Comparison of ENCODE assay signal across 35 cellular contexts in genomic region chr10:118324140-118324539, GRCh38.
"Had no signal": no experiment of that assay in that cellular context is flagged by ENCODE, and none has a peak within 500 bp of the region (broad histone marks: within the 10 kb centered on the region; RNA-seq: fewer than 3 reads in every experiment).

No MANE protein-coding gene starts in this region.

- H3K4me3 Mint-ChIP-seq: activated B cell treated with CpG ODN at 0.5 μM for 24 hours; activated CD4-positive, alpha-beta T cell treated with anti-CD3 and anti-CD28 coated beads, Interleukin-2, amount 10 ng/mL, durations not matched to agents 24 days and 14 days; activated CD8-positive, alpha-beta T cell treated with anti-CD3 and anti-CD28 coated beads for 36 hours; activated naive CD4-positive, alpha-beta T cell treated with anti-CD3 and anti-CD28 coated beads, Interleukin-2, amount 50 U/mL, for 24 hours; activated naive CD8-positive, alpha-beta T cell treated with anti-CD3 and anti-CD28 coated beads, Interleukin-2, amount 10 ng/mL, durations not matched to agents 7 days and 5 days; activated T-cell treated with anti-CD3 and anti-CD28 coated beads, Interleukin-2, amount 50 U/mL, for 24 hours; central memory CD8-positive, alpha-beta T cell; T-helper 1 cell treated with Interleukin-12 subunit alpha and Interleukin-12 subunit beta and Interleukin-4 antibody, amounts not matched to agents 30 μg/mL and 1 μg/mL, for 36 hours; T-helper 2 cell treated with Interferon-gamma antibody and Interleukin-4, amounts not matched to agents 5 μg/mL and 100 μg/mL, for 36 hours had no signal

- H3K4me2 ChIP-seq: SK-N-SH had no signal

- DNase-seq: activated B cell treated with CpG ODN at 0.5 μM for 24 hours; activated CD4-positive, alpha-beta T cell treated with anti-CD3 and anti-CD28 coated beads for 1 hour; activated CD4-positive, alpha-beta T cell treated with anti-CD3 and anti-CD28 coated beads, Interleukin-2, amount 10 ng/mL, durations not matched to agents 24 days and 14 days; activated CD4-positive, alpha-beta T cell treated with anti-CD3 and anti-CD28 coated beads, Interleukin-2, amount 50 U/mL, for 4 hours; activated CD8-positive, alpha-beta T cell treated with anti-CD3 and anti-CD28 coated beads for 36 hours; activated gamma-delta T cell; activated naive CD4-positive, alpha-beta T cell treated with Interleukin-2 at 50 U/mL for 16 hours; activated naive CD8-positive, alpha-beta T cell treated with anti-CD3 and anti-CD28 coated beads, Interleukin-2, amount 10 ng/mL, durations not matched to agents 7 days and 5 days; activated T-cell treated with anti-CD3 and anti-CD28 coated beads, Interleukin-2, amount 50 U/mL, for 24 hours; amygdala; Karpas-422; MG63; NCI-H1092 treated with DMSO at 0.1 percent for 48 hours; NCI-H1417; NCI-H146; NCI-H187; NCI-H2081; NCI-H345; NCI-H524 treated with DMSO at 0.1 percent for 48 hours; NK-92 treated with Interleukin-12 subunit alpha and Interleukin-12 subunit beta, amount 100 ng/mL, for 24 hours; PC-3; Peyer's patch; RPMI8226; SHP77 treated with DMSO at 0.1 percent for 48 hours; SK-N-SH had no signal

- H3K27me3 Mint-ChIP-seq: activated B cell treated with CpG ODN at 0.5 μM for 24 hours; activated CD4-positive, alpha-beta T cell treated with anti-CD3 and anti-CD28 coated beads, Interleukin-2, amount 10 ng/mL, durations not matched to agents 24 days and 14 days; activated CD8-positive, alpha-beta T cell treated with anti-CD3 and anti-CD28 coated beads for 36 hours; activated naive CD4-positive, alpha-beta T cell treated with anti-CD3 and anti-CD28 coated beads, Interleukin-2, amount 50 U/mL, for 24 hours; activated naive CD8-positive, alpha-beta T cell treated with anti-CD3 and anti-CD28 coated beads, Interleukin-2, amount 10 ng/mL, durations not matched to agents 7 days and 5 days; activated T-cell treated with anti-CD3 and anti-CD28 coated beads, Interleukin-2, amount 50 U/mL, for 24 hours; central memory CD8-positive, alpha-beta T cell had no signal

- ATAC-seq: activated CD8-positive, alpha-beta T cell treated with anti-CD3 and anti-CD28 coated beads for 36 hours; PC-3 had no signal

- H3K4me3 ChIP-seq: ascending aorta, cardiac muscle cell, MG63, Peyer's patch, SJSA1 had no signal

- H3K9me3 ChIP-seq: ascending aorta, MG63, Peyer's patch, SJSA1, SK-N-SH had no signal

- H3K9me3 Mint-ChIP-seq: activated B cell treated with CpG ODN at 0.5 μM for 24 hours; activated CD4-positive, alpha-beta T cell treated with anti-CD3 and anti-CD28 coated beads, Interleukin-2, amount 10 ng/mL, durations not matched to agents 24 days and 14 days; activated CD8-positive, alpha-beta T cell treated with anti-CD3 and anti-CD28 coated beads for 36 hours; activated naive CD4-positive, alpha-beta T cell treated with anti-CD3 and anti-CD28 coated beads, Interleukin-2, amount 50 U/mL, for 24 hours; activated naive CD8-positive, alpha-beta T cell treated with anti-CD3 and anti-CD28 coated beads, Interleukin-2, amount 10 ng/mL, durations not matched to agents 7 days and 5 days; activated T-cell treated with anti-CD3 and anti-CD28 coated beads, Interleukin-2, amount 50 U/mL, for 24 hours; activated T-helper 2 cell treated with anti-CD3 and anti-CD28 coated beads, Interferon-gamma antibody, Interleukin-2, Interleukin-4, amounts not matched to agents 10 μg/mL and 5 μg/mL and 100 μg/mL, durations not matched to agents 14 hours and 24 hours and 36 hours; central memory CD8-positive, alpha-beta T cell; T-helper 1 cell treated with Interleukin-12 subunit alpha and Interleukin-12 subunit beta and Interleukin-4 antibody, amounts not matched to agents 30 μg/mL and 1 μg/mL, for 36 hours; T-helper 2 cell treated with Interferon-gamma antibody and Interleukin-4, amounts not matched to agents 5 μg/mL and 100 μg/mL, for 36 hours had no signal

- FAIRE-seq: TTC549 had no signal

- H3K4me1 ChIP-seq: Peyer's patch, SJSA1 had no signal

- H3K27ac ChIP-seq: cardiac muscle cell, Peyer's patch, SJSA1, VCaP had no signal

- H3K27ac Mint-ChIP-seq: activated B cell treated with CpG ODN at 0.5 μM for 24 hours; activated CD4-positive, alpha-beta T cell treated with anti-CD3 and anti-CD28 coated beads, Interleukin-2, amount 10 ng/mL, durations not matched to agents 24 days and 14 days; activated CD8-positive, alpha-beta T cell treated with anti-CD3 and anti-CD28 coated beads for 36 hours; activated naive CD4-positive, alpha-beta T cell treated with anti-CD3 and anti-CD28 coated beads, Interleukin-2, amount 50 U/mL, for 24 hours; activated naive CD8-positive, alpha-beta T cell treated with anti-CD3 and anti-CD28 coated beads, Interleukin-2, amount 10 ng/mL, durations not matched to agents 7 days and 5 days; activated T-helper 2 cell treated with anti-CD3 and anti-CD28 coated beads, Interferon-gamma antibody, Interleukin-2, Interleukin-4, amounts not matched to agents 10 μg/mL and 5 μg/mL and 100 μg/mL, durations not matched to agents 14 hours and 24 hours and 36 hours; T-helper 1 cell treated with Interleukin-12 subunit alpha and Interleukin-12 subunit beta and Interleukin-4 antibody, amounts not matched to agents 30 μg/mL and 1 μg/mL, for 36 hours; T-helper 2 cell treated with Interferon-gamma antibody and Interleukin-4, amounts not matched to agents 5 μg/mL and 100 μg/mL, for 36 hours had no signal

- H3K4me1 Mint-ChIP-seq: activated B cell treated with CpG ODN at 0.5 μM for 24 hours; activated CD4-positive, alpha-beta T cell treated with anti-CD3 and anti-CD28 coated beads, Interleukin-2, amount 10 ng/mL, durations not matched to agents 24 days and 14 days; activated naive CD8-positive, alpha-beta T cell treated with anti-CD3 and anti-CD28 coated beads, Interleukin-2, amount 10 ng/mL, durations not matched to agents 7 days and 5 days; central memory CD8-positive, alpha-beta T cell had no signal
